15 cellular contexts compared by ENCODE assay signal in genomic region chr10:11886138-11886474, GRCh38.
"Had no signal": no experiment of that assay in that cellular context is flagged by ENCODE, and none has a peak within 500 bp of the region (broad histone marks: within the 10 kb centered on the region; RNA-seq: fewer than 3 reads in every experiment).

No MANE protein-coding gene starts in this region.

- H3K9me3 ChIP-seq: pancreas, tibial nerve had no signal

- DNase-seq: activated CD4-positive, alpha-beta memory T cell treated with anti-CD3 and anti-CD28 coated beads for 36 hours; activated CD8-positive, alpha-beta memory T cell treated with anti-CD3 and anti-CD28 coated beads, Interleukin-2, amount 10 ng/mL, durations not matched to agents 7 days and 5 days; activated naive CD4-positive, alpha-beta T cell treated with anti-CD3 and anti-CD28 coated beads, Interleukin-2, amount 10 ng/mL, durations not matched to agents 7 days and 5 days; activated T-cell treated with anti-CD3 and anti-CD28 coated beads, Interleukin-2, amount 50 U/mL, for 1 hour; cortex of kidney; effector CD4-positive, alpha-beta T cell; foreskin keratinocyte; glutamatergic neuron; naive B cell; pancreas; WERI-Rb-1 had no signal

- H3K4me1 Mint-ChIP-seq: naive B cell had no signal

- H3K4me1 ChIP-seq: pancreas had no signal

- H3K36me3 Mint-ChIP-seq: activated CD4-positive, alpha-beta memory T cell treated with anti-CD3 and anti-CD28 coated beads for 36 hours; activated CD8-positive, alpha-beta memory T cell treated with anti-CD3 and anti-CD28 coated beads, Interleukin-2, amount 10 ng/mL, durations not matched to agents 7 days and 5 days; activated naive CD4-positive, alpha-beta T cell treated with anti-CD3 and anti-CD28 coated beads, Interleukin-2, amount 10 ng/mL, durations not matched to agents 7 days and 5 days; naive B cell; stimulated activated effector memory CD8-positive, alpha-beta T cell treated with anti-CD3 and anti-CD28 coated beads, Interleukin-12 subunit alpha, Interleukin-12 subunit beta, amount 100 ng/mL, for 72 hours had no signal

- H3K4me3 ChIP-seq: cardiac muscle cell, pancreas, tibial nerve had no signal

- H3K27ac Mint-ChIP-seq: activated CD4-positive, alpha-beta memory T cell treated with anti-CD3 and anti-CD28 coated beads for 36 hours; activated CD8-positive, alpha-beta memory T cell treated with anti-CD3 and anti-CD28 coated beads, Interleukin-2, amount 10 ng/mL, durations not matched to agents 7 days and 5 days; activated naive CD4-positive, alpha-beta T cell treated with anti-CD3 and anti-CD28 coated beads, Interleukin-2, amount 10 ng/mL, durations not matched to agents 7 days and 5 days; naive B cell; stimulated activated effector memory CD8-positive, alpha-beta T cell treated with anti-CD3 and anti-CD28 coated beads, Interleukin-12 subunit alpha, Interleukin-12 subunit beta, amount 100 ng/mL, for 72 hours; T-helper 1 cell treated with Interleukin-12 subunit alpha and Interleukin-12 subunit beta and Interleukin-4 antibody, amounts not matched to agents 30 μg/mL and 1 μg/mL, for 36 hours had no signal

- H3K4me3 Mint-ChIP-seq: activated CD4-positive, alpha-beta memory T cell treated with anti-CD3 and anti-CD28 coated beads for 36 hours; activated CD8-positive, alpha-beta memory T cell treated with anti-CD3 and anti-CD28 coated beads, Interleukin-2, amount 10 ng/mL, durations not matched to agents 7 days and 5 days; activated naive CD4-positive, alpha-beta T cell treated with anti-CD3 and anti-CD28 coated beads, Interleukin-2, amount 10 ng/mL, durations not matched to agents 7 days and 5 days; stimulated activated effector memory CD8-positive, alpha-beta T cell treated with anti-CD3 and anti-CD28 coated beads, Interleukin-12 subunit alpha, Interleukin-12 subunit beta, amount 100 ng/mL, for 72 hours; T-helper 1 cell treated with Interleukin-12 subunit alpha and Interleukin-12 subunit beta and Interleukin-4 antibody, amounts not matched to agents 30 μg/mL and 1 μg/mL, for 36 hours had no signal

- H3K27ac ChIP-seq: cardiac muscle cell, pancreas, tibial nerve, WERI-Rb-1 had no signal

- H3K27me3 Mint-ChIP-seq: activated CD4-positive, alpha-beta memory T cell treated with anti-CD3 and anti-CD28 coated beads for 36 hours; activated CD8-positive, alpha-beta memory T cell treated with anti-CD3 and anti-CD28 coated beads, Interleukin-2, amount 10 ng/mL, durations not matched to agents 7 days and 5 days; naive B cell had no signal

- H3K9me3 Mint-ChIP-seq: activated CD4-positive, alpha-beta memory T cell treated with anti-CD3 and anti-CD28 coated beads for 36 hours; activated naive CD4-positive, alpha-beta T cell treated with anti-CD3 and anti-CD28 coated beads, Interleukin-2, amount 10 ng/mL, durations not matched to agents 7 days and 5 days; naive B cell; stimulated activated effector memory CD8-positive, alpha-beta T cell treated with anti-CD3 and anti-CD28 coated beads, Interleukin-12 subunit alpha, Interleukin-12 subunit beta, amount 100 ng/mL, for 72 hours; T-helper 1 cell treated with Interleukin-12 subunit alpha and Interleukin-12 subunit beta and Interleukin-4 antibody, amounts not matched to agents 30 μg/mL and 1 μg/mL, for 36 hours had no signal

- ATAC-seq: activated CD8-positive, alpha-beta memory T cell treated with anti-CD3 and anti-CD28 coated beads, Interleukin-2, amount 10 ng/mL, durations not matched to agents 7 days and 5 days; foreskin keratinocyte; pancreas had no signal

- H3K36me3 ChIP-seq: cardiac muscle cell, pancreas, tibial nerve, WERI-Rb-1 had no signal

- H3K27me3 ChIP-seq: cardiac muscle cell, foreskin keratinocyte, pancreas, tibial nerve had no signal
